In genomic region chr9:23850242-23851023, GRCh38 we compare ENCODE assay signal across 8 cellular contexts.
DNase-seq lines count a peak whose midpoint lies in the region; ATAC-seq and TF ChIP-seq lines count a peak whose summit lies in the region.

No MANE protein-coding gene starts in this region.

- DNase-seq in HK-2 (ENCODE audit: unreplicated experiment) (peak; percentile 17), SK-N-MC (ENCODE audit: low read depth, low spot score) (no peak), iPS-NIHi7 (ENCODE audit: extremely low spot score) (peak; percentile 66), foreskin fibroblast (no peak), foreskin melanocyte (no peak)

- ATAC-seq in GM21423 (IDR thresholded peaks at IDR 0.05; ENCODE audit: unreplicated experiment) (no peak), GM18519 (IDR thresholded peaks at IDR 0.05; ENCODE audit: low FRiP score, unreplicated experiment) (no peak)

- H3K9me3 ChIP-seq in SK-N-MC (ENCODE audit: low read depth, low read length), result no peaks in the 10 kb centered on the region

- H3K27ac ChIP-seq in SK-N-MC, result no peak overlapping the region
- H3K27ac ChIP-seq in skin epidermis, result no peak overlapping the region

- 0 out of 2 replicates have a peak overlapping the region, but pooled peaks have one; percentile 25 for H3K4me3 ChIP-seq in SK-N-MC
- peak overlapping the region in 5 of 7 experiments; percentile 16 to 41 (median 23) for H3K4me3 ChIP-seq in skin epidermis
- no peak overlapping the region for H3K4me3 ChIP-seq in foreskin fibroblast (ENCODE audit: low read depth in 1 of 2, low read length in 2 of 2)

- TF ChIP-seq CTCF in foreskin fibroblast (IDR thresholded peaks at IDR 0.05; ENCODE audit: low read depth, low read length), result no peak

- no peaks in the 10 kb centered on the region for H3K36me3 ChIP-seq in SK-N-MC (ENCODE audit: insufficient read depth, low read length)

- no peak overlapping the region for H3K9ac ChIP-seq in SK-N-MC (ENCODE audit: insufficient read length)

Comparison
In these comparisons a context has a peak if more than half of its experiments do, and no peak if none do; other contexts are left out.
1. DNase-seq: peak in HK-2 (single experiment) and iPS-NIHi7 (single experiment); none in SK-N-MC (single experiment), foreskin fibroblast (0 of 2) and foreskin melanocyte (single experiment).
2. H3K4me3 ChIP-seq: peak in SK-N-MC (single experiment) and skin epidermis (5 of 7); none in foreskin fibroblast (0 of 2).